ENCODE assay signal across 8 cellular contexts in the genomic region with DNA sequence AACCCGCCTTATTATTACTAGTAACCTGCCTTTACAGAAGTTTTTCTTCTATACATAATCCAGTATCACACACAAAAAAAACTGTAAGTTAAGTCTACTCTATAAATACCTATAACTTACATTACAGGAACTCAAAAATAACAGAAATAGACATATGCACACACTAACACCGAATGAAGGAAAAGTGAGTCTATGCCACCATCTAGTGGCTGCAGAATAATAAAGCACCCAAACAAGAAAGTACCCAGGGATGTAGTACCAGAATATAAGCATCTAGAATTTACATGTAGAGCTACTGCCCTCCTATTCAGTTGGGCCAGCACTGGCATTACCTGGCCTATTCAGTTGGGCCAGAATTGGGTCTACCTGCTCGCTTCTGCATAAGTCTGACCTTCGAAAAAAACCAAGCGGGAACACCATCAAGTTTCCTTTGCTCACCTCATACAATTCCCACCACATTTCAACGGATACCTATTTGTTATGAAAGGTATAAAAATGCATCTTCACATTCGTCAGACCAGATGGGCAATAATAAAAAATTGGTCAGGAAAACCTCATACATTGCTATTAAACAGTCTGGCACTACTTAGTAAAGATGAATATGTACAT. TPM values are rescaled to one million over a fixed set of nuclear protein-coding genes. Genes with fewer than 3 reads are reported as not detected.
DNase-seq lines count a peak whose midpoint lies in the region; ATAC-seq and TF ChIP-seq lines count a peak whose summit lies in the region.

No MANE protein-coding gene starts in this region.

- H3K27me3 Mint-ChIP-seq in immature natural killer cell (ENCODE audit: low read depth in 3 of 3): peaks cover 0 to 7% (median 3%) of the 10 kb centered on the region in 3 donors

- ATAC-seq in GM21447 (IDR thresholded peaks at IDR 0.05; ENCODE audit: unreplicated experiment) (peak; percentile 33), HG03565 (IDR thresholded peaks at IDR 0.05; ENCODE audit: unreplicated experiment) (peak; percentile 50)

- WGBS in adrenal gland, 4 donors: 26 to 30% (median 29%) methylated on average over 7 of the region's 7 CpGs
- 26% methylated on average over 7 of the region's 7 CpGs for WGBS in suprapubic skin

- H3K27me3 ChIP-seq in adrenal gland: no peaks in the 10 kb centered on the region
- no peaks in the 10 kb centered on the region for H3K27me3 ChIP-seq in suprapubic skin

- peaks cover 0 to 1% (median 0%) of the 10 kb centered on the region in 6 donors for H3K9me3 Mint-ChIP-seq in immature natural killer cell

- no peak overlapping the region for H3K27ac Mint-ChIP-seq in immature natural killer cell

- DNase-seq in activated gamma-delta T cell treated with Interleukin-2 at 50 U/mL for 16 hours: peak; percentile 27
- DNase-seq in activated gamma-delta T cell (lab: John Stamatoyannopoulos, UW): no peak
- peak; percentile 65 for DNase-seq in NCI-H748 (lab: John Stamatoyannopoulos, UW; ENCODE audit: unreplicated experiment)
- DNase-seq in adrenal gland: peak in 2 of 7 donors; percentile 20 to 27
- peak; percentile 50 to 66 (median 53) for DNase-seq in immature natural killer cell
- DNase-seq in suprapubic skin (ENCODE audit: low spot score in 2 of 2): no peak

- no peak overlapping the region for H3K4me3 ChIP-seq in adrenal gland
- H3K4me3 ChIP-seq in suprapubic skin: no peak overlapping the region

- H3K36me3 Mint-ChIP-seq in immature natural killer cell: no peaks in the 10 kb centered on the region

- H3K27ac ChIP-seq in adrenal gland: no peak overlapping the region
- H3K27ac ChIP-seq in suprapubic skin: no peak overlapping the region

- no peak overlapping the region for H3K4me3 Mint-ChIP-seq in immature natural killer cell

- H3K4me1 Mint-ChIP-seq in immature natural killer cell: peaks cover 12 to 16% of the 10 kb centered on the region in 2 donors

- intact Hi-C loops in adrenal gland (cut with DNase I): no loop called here

- H3K36me3 ChIP-seq in adrenal gland (replicated peaks in 1 of 2) (no peaks in the 10 kb centered on the region), suprapubic skin (no peaks in the 10 kb centered on the region)

- TF ChIP-seq CTCF in adrenal gland (IDR thresholded peaks at IDR 0.05): peak; percentile 58 to 89 (median 76)
- TF ChIP-seq CTCF in suprapubic skin (IDR thresholded peaks at IDR 0.05): peak; percentile 42 to 52

- no peaks in the 10 kb centered on the region for H3K9me3 ChIP-seq in adrenal gland (replicated peaks in 1 of 3)
- H3K9me3 ChIP-seq in suprapubic skin: no peaks in the 10 kb centered on the region

- H3K4me1 ChIP-seq in adrenal gland (replicated peaks in 1 of 2) (peaks cover 0 to 5% of the 10 kb centered on the region in 2 donors), suprapubic skin (peaks cover 8% of the 10 kb centered on the region)

- TF ChIP-seq EP300 in suprapubic skin (IDR thresholded peaks at IDR 0.05): no peak

- no peak for TF ChIP-seq POLR2A in adrenal gland (IDR thresholded peaks at IDR 0.05)
- no peak for TF ChIP-seq POLR2A in suprapubic skin (IDR thresholded peaks at IDR 0.05)

RNA-seq across cellular contexts. Expression of gene NIPSNAP3A, which starts 4.0 kb away (rescaled TPM):
- 10 to 100 TPM; 32.3 to 76.9 (median 43.7) TPM for total RNA-seq in adrenal gland
- 10 to 100 TPM; 18.3 to 49.2 (median 34.1) TPM for polyA plus RNA-seq in adrenal gland
- 10 to 100 TPM; 28.2 to 58.0 (median 29.2) TPM for polyA plus RNA-seq in immature natural killer cell
- total RNA-seq in suprapubic skin: 10 to 100 TPM; 13.0 to 31.6 (median 23.1) TPM

RNA-seq across cellular contexts. Expression of gene NIPSNAP3B, which starts 20.4 kb away (rescaled TPM):
- total RNA-seq in adrenal gland: 10 to 100 TPM in 5 of 8 donors, 1 to 10 TPM in 3; 8.1 to 28.2 (median 12.5) TPM
- 10 to 100 TPM in 2 of 3 donors, 1 to 10 TPM in 1; 8.5 to 36.5 (median 14.0) TPM for polyA plus RNA-seq in adrenal gland
- under 1 TPM in 2 of 3 donors, not detected in 1; 0.45 to 0.98 TPM for polyA plus RNA-seq in immature natural killer cell
- 1 to 10 TPM in 3 of 4 donors, under 1 TPM in 1; 0.26 to 5.1 (median 1.6) TPM for total RNA-seq in suprapubic skin

RNA-seq across cellular contexts. Expression of gene OR13D1, which starts 49.2 kb away (rescaled TPM):
- total RNA-seq in adrenal gland (not detected), suprapubic skin (not detected)
- polyA plus RNA-seq in adrenal gland (not detected), immature natural killer cell (not detected)

Comparison
In these comparisons a context has a peak if more than half of its experiments do, and no peak if none do; other contexts are left out.
1. DNase-seq: peak in activated gamma-delta T cell treated with Interleukin-2 at 50 U/mL for 16 hours (single experiment), NCI-H748 (single experiment) and immature natural killer cell (3 of 3); none in activated gamma-delta T cell (single experiment) and suprapubic skin (0 of 2).